Comparison of ENCODE assay signal across 1 cellular context in genomic region chr5:126365446-126366198, GRCh38.
TF ChIP-seq lines count a peak whose summit lies in the region.

No MANE protein-coding gene starts in this region.

TF ChIP-seq in HCT116, 20 proteins besides CTCF, POLR2A, EP300 and RAD21 (continued from another document):
- TF ChIP-seq, protein P1, sequence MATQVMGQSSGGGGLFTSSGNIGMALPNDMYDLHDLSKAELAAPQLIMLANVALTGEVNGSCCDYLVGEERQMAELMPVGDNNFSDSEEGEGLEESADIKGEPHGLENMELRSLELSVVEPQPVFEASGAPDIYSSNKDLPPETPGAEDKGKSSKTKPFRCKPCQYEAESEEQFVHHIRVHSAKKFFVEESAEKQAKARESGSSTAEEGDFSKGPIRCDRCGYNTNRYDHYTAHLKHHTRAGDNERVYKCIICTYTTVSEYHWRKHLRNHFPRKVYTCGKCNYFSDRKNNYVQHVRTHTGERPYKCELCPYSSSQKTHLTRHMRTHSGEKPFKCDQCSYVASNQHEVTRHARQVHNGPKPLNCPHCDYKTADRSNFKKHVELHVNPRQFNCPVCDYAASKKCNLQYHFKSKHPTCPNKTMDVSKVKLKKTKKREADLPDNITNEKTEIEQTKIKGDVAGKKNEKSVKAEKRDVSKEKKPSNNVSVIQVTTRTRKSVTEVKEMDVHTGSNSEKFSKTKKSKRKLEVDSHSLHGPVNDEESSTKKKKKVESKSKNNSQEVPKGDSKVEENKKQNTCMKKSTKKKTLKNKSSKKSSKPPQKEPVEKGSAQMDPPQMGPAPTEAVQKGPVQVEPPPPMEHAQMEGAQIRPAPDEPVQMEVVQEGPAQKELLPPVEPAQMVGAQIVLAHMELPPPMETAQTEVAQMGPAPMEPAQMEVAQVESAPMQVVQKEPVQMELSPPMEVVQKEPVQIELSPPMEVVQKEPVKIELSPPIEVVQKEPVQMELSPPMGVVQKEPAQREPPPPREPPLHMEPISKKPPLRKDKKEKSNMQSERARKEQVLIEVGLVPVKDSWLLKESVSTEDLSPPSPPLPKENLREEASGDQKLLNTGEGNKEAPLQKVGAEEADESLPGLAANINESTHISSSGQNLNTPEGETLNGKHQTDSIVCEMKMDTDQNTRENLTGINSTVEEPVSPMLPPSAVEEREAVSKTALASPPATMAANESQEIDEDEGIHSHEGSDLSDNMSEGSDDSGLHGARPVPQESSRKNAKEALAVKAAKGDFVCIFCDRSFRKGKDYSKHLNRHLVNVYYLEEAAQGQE (IDR thresholded peaks at IDR 0.05; ENCODE audit: low read depth) = no peak
- no peak for TF ChIP-seq ZFX (IDR thresholded peaks at IDR 0.05)
- TF ChIP-seq SRF (IDR thresholded peaks at IDR 0.05; ENCODE audit: low read depth) = no peak
- no peak for TF ChIP-seq SP1 (IDR thresholded peaks at IDR 0.05; ENCODE audit: low read depth)
